25 cellular contexts compared by ENCODE assay signal in the genomic region with DNA sequence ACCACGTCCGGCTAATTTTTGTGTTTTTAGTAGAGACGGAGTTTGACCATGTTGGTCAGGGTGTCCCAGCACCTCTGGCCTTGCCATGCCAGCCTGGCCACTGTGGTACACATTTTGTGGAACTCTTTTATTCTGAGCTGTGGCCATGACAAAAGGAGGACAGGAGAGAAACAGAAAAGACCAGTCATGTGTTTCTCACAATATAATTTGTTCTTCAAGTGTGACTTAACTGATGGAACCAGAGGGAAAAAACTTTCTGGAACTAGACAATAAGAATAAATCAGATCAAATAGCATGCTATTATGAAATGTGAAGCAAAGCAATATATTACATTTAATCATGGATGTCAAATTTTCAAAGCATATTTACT. TPM values are rescaled to one million over a fixed set of nuclear protein-coding genes. Genes with fewer than 3 reads are reported as not detected.
DNase-seq lines count a peak whose midpoint lies in the region; ATAC-seq, FAIRE-seq and TF ChIP-seq lines count a peak whose summit lies in the region.
"Had no signal": no experiment of that assay in that cellular context is flagged by ENCODE, and none has a peak within 500 bp of the region (broad histone marks: within the 10 kb centered on the region; RNA-seq: fewer than 3 reads in every experiment).

No MANE protein-coding gene starts in this region.

- peaks cover 5% of the 10 kb centered on the region for H3K36me3 Mint-ChIP-seq in activated naive CD8-positive, alpha-beta T cell
- H3K36me3 Mint-ChIP-seq in activated naive CD8-positive, alpha-beta T cell treated with anti-CD3 and anti-CD28 coated beads, Interleukin-2, amount 50 U/mL, for 24 hours (ENCODE audit: low read depth), result peaks cover 3% of the 10 kb centered on the region
- H3K36me3 Mint-ChIP-seq in T-cell, result peaks cover 5% of the 10 kb centered on the region
- peaks cover 3% of the 10 kb centered on the region for H3K36me3 Mint-ChIP-seq in memory B cell

- in situ Hi-C loops in brain microvascular endothelial cell (cut with HindIII; ENCODE audit: low pct_ligation_motif_present, low sequenced_read_pairs), result no loop called here

- TF ChIP-seq CTCF in brain microvascular endothelial cell (IDR thresholded peaks at IDR 0.05; ENCODE audit: low read depth, low read length, missing control alignments) (no peak), kidney (IDR thresholded peaks at IDR 0.05; ENCODE audit: borderline replicate concordance, extremely low read depth, insufficient read depth) (no peak)

- H3K27me3 ChIP-seq in brain microvascular endothelial cell (replicated peaks), result no peaks in the 10 kb centered on the region
- H3K27me3 ChIP-seq: esophagus squamous epithelium, gastroesophageal sphincter, tibial artery had no signal

- POLR2A ChIA-PET in T-cell (lab: Charles Lee), result interaction anchor here in 1 of 2 donors (1.2 kb wide), 1 partner anchor 10 kb away, joined by 3 read pairs; no protein-coding TSS in a partner anchor

- H3K27ac ChIP-seq in brain microvascular endothelial cell (no peak overlapping the region), kidney (ENCODE audit: low read depth in 2 of 2, low read length in 2 of 2) (no peak overlapping the region)
- H3K27ac ChIP-seq: gastroesophageal sphincter, KMS-11, neural progenitor cell, tibial artery had no signal

- intact Hi-C loops in kidney (cut with DNase I), result no loop called here

- peak overlapping the region; percentile 8 for H3K4me3 Mint-ChIP-seq in activated naive CD8-positive, alpha-beta T cell
- H3K4me3 Mint-ChIP-seq in activated naive CD8-positive, alpha-beta T cell treated with anti-CD3 and anti-CD28 coated beads, Interleukin-2, amount 50 U/mL, for 24 hours, result no peak overlapping the region
- peak overlapping the region in 1 of 3 donors; percentile 92 for H3K4me3 Mint-ChIP-seq in T-cell
- peak overlapping the region; percentile 87 for H3K4me3 Mint-ChIP-seq in memory B cell
- H3K4me3 Mint-ChIP-seq: activated naive CD8-positive, alpha-beta T cell treated with anti-CD3 and anti-CD28 coated beads for 36 hours; neural progenitor cell had no signal

- peaks cover 3% of the 10 kb centered on the region for H3K9me3 Mint-ChIP-seq in activated naive CD8-positive, alpha-beta T cell (ENCODE audit: low read depth)
- H3K9me3 Mint-ChIP-seq in activated naive CD8-positive, alpha-beta T cell treated with anti-CD3 and anti-CD28 coated beads, Interleukin-2, amount 50 U/mL, for 24 hours, result peaks cover 12% of the 10 kb centered on the region
- H3K9me3 Mint-ChIP-seq in T-cell (peaks cover 0 to 9% (median 6%) of the 10 kb centered on the region in 3 donors), memory B cell (no peaks in the 10 kb centered on the region)

- no peaks in the 10 kb centered on the region for H3K36me3 ChIP-seq in brain microvascular endothelial cell (replicated peaks)
- no peaks in the 10 kb centered on the region for H3K36me3 ChIP-seq in kidney (ENCODE audit: control insufficient read depth in 1 of 2, insufficient read depth in 2 of 2, low read length in 2 of 2)
- H3K36me3 ChIP-seq: esophagus squamous epithelium, gastroesophageal sphincter, neural progenitor cell, tibial artery had no signal

- peaks cover 36% of the 10 kb centered on the region for H3K4me1 Mint-ChIP-seq in activated naive CD8-positive, alpha-beta T cell (ENCODE audit: low read depth)
- H3K4me1 Mint-ChIP-seq in activated naive CD8-positive, alpha-beta T cell treated with anti-CD3 and anti-CD28 coated beads, Interleukin-2, amount 50 U/mL, for 24 hours, result peaks cover 35% of the 10 kb centered on the region
- H3K4me1 Mint-ChIP-seq in T-cell (peaks cover 37 to 42% (median 41%) of the 10 kb centered on the region in 3 donors), memory B cell (peaks cover 37% of the 10 kb centered on the region)

- H3K9ac ChIP-seq in kidney (ENCODE audit: low read length in 2 of 2), result no peak overlapping the region
- H3K9ac ChIP-seq: KMS-11, neural progenitor cell had no signal

- no peak for FAIRE-seq in GM19239 (lab: Jason Lieb, UNC)
- no peak for FAIRE-seq in kidney (lab: Jason Lieb, UNC)
- FAIRE-seq: D721Med had no signal

- H3K4me1 ChIP-seq in kidney (ENCODE audit: control insufficient read depth in 1 of 2, insufficient read depth in 1 of 2, low read depth in 1 of 2, low read length in 2 of 2), result peaks cover 0 to 7% of the 10 kb centered on the region in 2 donors

- H3K27ac Mint-ChIP-seq in activated naive CD8-positive, alpha-beta T cell, result peak overlapping the region; percentile 97
- H3K27ac Mint-ChIP-seq in activated naive CD8-positive, alpha-beta T cell treated with anti-CD3 and anti-CD28 coated beads, Interleukin-2, amount 50 U/mL, for 24 hours, result no peak overlapping the region
- H3K27ac Mint-ChIP-seq in T-cell (peak overlapping the region; percentile 99), memory B cell (peak overlapping the region; percentile 95)
- H3K27ac Mint-ChIP-seq: neural progenitor cell, progenitor cell of endocrine pancreas had no signal

- H3K27me3 Mint-ChIP-seq in activated naive CD8-positive, alpha-beta T cell, result no peaks in the 10 kb centered on the region
- no peaks in the 10 kb centered on the region for H3K27me3 Mint-ChIP-seq in activated naive CD8-positive, alpha-beta T cell treated with anti-CD3 and anti-CD28 coated beads, Interleukin-2, amount 50 U/mL, for 24 hours
- H3K27me3 Mint-ChIP-seq in T-cell (no peaks in the 10 kb centered on the region), memory B cell (no peaks in the 10 kb centered on the region)
- H3K27me3 Mint-ChIP-seq: activated naive CD8-positive, alpha-beta T cell treated with anti-CD3 and anti-CD28 coated beads for 36 hours had no signal

- H3K4me3 ChIP-seq in brain microvascular endothelial cell (ENCODE audit: low read depth, low read length), result no peak overlapping the region
- no peak overlapping the region for H3K4me3 ChIP-seq in kidney (ENCODE audit: low read length in 2 of 2)
- H3K4me3 ChIP-seq: esophagus squamous epithelium, gastroesophageal sphincter, neural progenitor cell, tibial artery had no signal

- no peaks in the 10 kb centered on the region for H3K9me3 ChIP-seq in kidney (ENCODE audit: control insufficient read depth in 1 of 2, low read length in 2 of 2)
- H3K9me3 ChIP-seq: esophagus squamous epithelium, gastroesophageal sphincter, tibial artery had no signal

- no peak for DNase-seq in activated naive CD8-positive, alpha-beta T cell treated with anti-CD3 and anti-CD28 coated beads, Interleukin-2, amount 50 U/mL, for 24 hours
- no peak for DNase-seq in T-cell
- no peak for DNase-seq in memory B cell (ENCODE audit: low spot score in 2 of 2)
- no peak for DNase-seq in GM19239 (ENCODE audit: insufficient read length, low spot score)
- no peak for DNase-seq in brain microvascular endothelial cell
- no peak for DNase-seq in kidney
- DNase-seq: activated CD4-positive, CD25-positive, alpha-beta regulatory T cell; activated CD8-positive, alpha-beta memory T cell treated with anti-CD3 and anti-CD28 coated beads, Interleukin-2, amount 50 U/mL, for 4 hours; activated naive CD8-positive, alpha-beta T cell treated with anti-CD3 and anti-CD28 coated beads for 36 hours; EL; esophagus squamous epithelium; H7; NCI-H187; PC-3; SHP77 treated with DMSO at 0.1 percent for 48 hours; stimulated activated CD4-positive, alpha-beta T cell treated with anti-CD3 and anti-CD28 coated beads, Interleukin-1b, Interleukin-23, amount 100 ng/mL, for 48 hours; stimulated activated naive CD8-positive, alpha-beta T cell treated with anti-CD3 and anti-CD28 coated beads, Interleukin-15, Interleukin-2, amounts not matched to agents 100 U/mL and 50 U/mL, for 24 hours; T-helper 9 cell; tibial artery had no signal

- CTCF ChIA-PET in T-cell (lab: Charles Lee), result interaction anchor here (1.7 to 2.6 kb wide), 2 partner anchors 29 kb away, joined by 17 to 24 read pairs; no protein-coding TSS in a partner anchor

- ATAC-seq in activated naive CD8-positive, alpha-beta T cell treated with anti-CD3 and anti-CD28 coated beads, Interleukin-2, amount 50 U/mL, for 24 hours, result no peak
- no peak for ATAC-seq in T-cell (replicated peaks in 1 of 4)
- ATAC-seq in memory B cell (ENCODE audit: low read depth), result no peak
- ATAC-seq: gastroesophageal sphincter; PC-3; stimulated activated naive CD8-positive, alpha-beta T cell treated with anti-CD3 and anti-CD28 coated beads, Interleukin-15, Interleukin-2, amounts not matched to agents 100 U/mL and 50 U/mL, for 24 hours had no signal

RNA-seq across cellular contexts. Expression of a gene that starts 4.2 kb away (rescaled TPM):
- total RNA-seq in T-cell, result 100 to 1,000 TPM; 121 to 275 (median 252) TPM
- 69.0 TPM for total RNA-seq in kidney
- polyA plus RNA-seq in kidney (ENCODE audit: insufficient read depth, low read depth, low replicate concordance), result 50.7 TPM

RNA-seq across cellular contexts. Expression of a gene that starts 38.6 kb away (rescaled TPM):
- total RNA-seq in T-cell (10 to 100 TPM; 12.3 to 15.9 (median 14.8) TPM), kidney (17.9 TPM)
- 17.8 TPM for polyA plus RNA-seq in kidney (ENCODE audit: insufficient read depth, low read depth, low replicate concordance)
